9 cellular contexts compared by ENCODE assay signal in genomic region chr17:2397247-2398171, GRCh38. TPM values are rescaled to one million over a fixed set of nuclear protein-coding genes. Genes with fewer than 3 reads are reported as not detected.
DNase-seq lines count a peak whose midpoint lies in the region; ATAC-seq and TF ChIP-seq lines count a peak whose summit lies in the region.
"Had no signal": no experiment of that assay in that cellular context is flagged by ENCODE, and none has a peak within 500 bp of the region (broad histone marks: within the 10 kb centered on the region; RNA-seq: fewer than 3 reads in every experiment).

No MANE protein-coding gene starts in this region.

- DNase-seq in A673 (ENCODE audit: low spot score) (no peak), choroid plexus epithelial cell (ENCODE audit: low read depth) (no peak), naive B cell (no peak), 8988T (no peak), cerebellar cortex (ENCODE audit: low spot score) (no peak), pons (ENCODE audit: low spot score) (no peak), C1 segment of cervical spinal cord (lab: John Stamatoyannopoulos, UW) (no peak)
- DNase-seq: NCI-H1694 treated with DMSO at 0.1 percent for 48 hours had no signal

- peaks cover 43 to 72% (median 50%) of the 10 kb centered on the region in 3 donors for H3K4me1 Mint-ChIP-seq in naive B cell

- no TSS peak for BruUV-seq in A673 (replicated peaks; lab: Mats Ljungman, UMichigan)

- H3K4me1 ChIP-seq in A673 (ENCODE audit: insufficient read depth, low read length, poor library complexity, severe bottlenecking) (peaks cover 59% of the 10 kb centered on the region), HUES64 (ENCODE audit: insufficient read depth, low read length) (peaks cover 37% of the 10 kb centered on the region)

- H3K27me3 Mint-ChIP-seq in naive B cell = no peaks in the 10 kb centered on the region

- H3K36me3 Mint-ChIP-seq in naive B cell = no peaks in the 10 kb centered on the region

- POLR2A ChIA-PET in A673 (lab: Charles Lee; ENCODE audit: low non-redundant PET) = no interaction called here

- peak overlapping the region; percentile 49 to 98 (median 87) for H3K27ac Mint-ChIP-seq in naive B cell

- CTCF ChIA-PET in A673 (lab: Charles Lee) = no interaction called here

- peak overlapping the region; percentile 99 for H3K27ac ChIP-seq in A673 (ENCODE audit: low read depth, low read length, poor library complexity, severe bottlenecking)
- H3K27ac ChIP-seq in HUES64 (ENCODE audit: low read depth, low read length) = peak overlapping the region; percentile 100

- intact Hi-C loops in A673 (cut with micrococcal nuclease; ENCODE audit: unreplicated experiment) = loop anchor here (5.0 kb wide), 1 partner anchor 195 kb away; the partner anchor contains the start of gene PAFAH1B1

- no peaks in the 10 kb centered on the region for H3K9me3 Mint-ChIP-seq in naive B cell

- WGBS in HUES64 = 73% methylated on average over 12 of the region's 12 CpGs

- no peaks in the 10 kb centered on the region for H3K9me3 ChIP-seq in A673 (ENCODE audit: low read depth, low read length, poor library complexity, severe bottlenecking)
- H3K9me3 ChIP-seq in HUES64 (ENCODE audit: insufficient read depth, low read depth, low read length) = no peaks in the 10 kb centered on the region

- H3K36me3 ChIP-seq in A673 (ENCODE audit: insufficient read depth, low read length, poor library complexity, severe bottlenecking) (no peaks in the 10 kb centered on the region), HUES64 (ENCODE audit: insufficient read depth, low read length) (no peaks in the 10 kb centered on the region)

- no peak for TF ChIP-seq CTCF in A673 (conservative IDR thresholded peaks at IDR 0.05; ENCODE audit: low read depth, low read length)
- TF ChIP-seq CTCF in choroid plexus epithelial cell (conservative IDR thresholded peaks at IDR 0.05; ENCODE audit: low read depth, low read length) = no peak

- no peaks in the 10 kb centered on the region for H3K27me3 ChIP-seq in A673 (replicated peaks; ENCODE audit: insufficient read depth, low read depth, low read length, poor library complexity)
- no peaks in the 10 kb centered on the region for H3K27me3 ChIP-seq in HUES64 (ENCODE audit: insufficient read depth, low read length)

- no peak for ATAC-seq in naive B cell (ENCODE audit: low read depth in 2 of 2)

- peak overlapping the region; percentile 44 to 99 (median 80) for H3K4me3 Mint-ChIP-seq in naive B cell

- H3K9ac ChIP-seq in HUES64 (ENCODE audit: low read depth, low read length) = peak overlapping the region; percentile 71

- H3K4me3 ChIP-seq in A673 (ENCODE audit: low read depth, low read length, poor library complexity, severe bottlenecking) (peak overlapping the region; percentile 30), HUES64 (ENCODE audit: low read length) (peak overlapping the region; percentile 95), choroid plexus epithelial cell (ENCODE audit: low read depth, low read length) (peak overlapping the region; percentile 47)

RNA-seq across cellular contexts. Expression of gene MNT, which starts 3.4 kb away (rescaled TPM):
- total RNA-seq in A673 (2021) = 32.1 and 33.4 TPM in 2 replicates
- 10.0 TPM for polyA plus RNA-seq in HUES64 (2013, experiment 1 of 2)
- 10.2 TPM for polyA plus RNA-seq in HUES64 (2013, experiment 2 of 2)
- 1 to 10 TPM in 2 of 6 donors, under 1 TPM in 4; 0.60 to 1.3 (median 0.90) TPM for polyA plus RNA-seq in naive B cell (ENCODE audit: low read depth in 6 of 6)

Comparison
In these comparisons a context has a peak if more than half of its experiments do, and no peak if none do; other contexts are left out.
1. H3K4me3 ChIP-seq: peak in every context shown above with its lines; median percentile 95 in HUES64; 47 in choroid plexus epithelial cell; 30 in A673.